Comparison of ENCODE assay signal across 12 cellular contexts in the genomic region with DNA sequence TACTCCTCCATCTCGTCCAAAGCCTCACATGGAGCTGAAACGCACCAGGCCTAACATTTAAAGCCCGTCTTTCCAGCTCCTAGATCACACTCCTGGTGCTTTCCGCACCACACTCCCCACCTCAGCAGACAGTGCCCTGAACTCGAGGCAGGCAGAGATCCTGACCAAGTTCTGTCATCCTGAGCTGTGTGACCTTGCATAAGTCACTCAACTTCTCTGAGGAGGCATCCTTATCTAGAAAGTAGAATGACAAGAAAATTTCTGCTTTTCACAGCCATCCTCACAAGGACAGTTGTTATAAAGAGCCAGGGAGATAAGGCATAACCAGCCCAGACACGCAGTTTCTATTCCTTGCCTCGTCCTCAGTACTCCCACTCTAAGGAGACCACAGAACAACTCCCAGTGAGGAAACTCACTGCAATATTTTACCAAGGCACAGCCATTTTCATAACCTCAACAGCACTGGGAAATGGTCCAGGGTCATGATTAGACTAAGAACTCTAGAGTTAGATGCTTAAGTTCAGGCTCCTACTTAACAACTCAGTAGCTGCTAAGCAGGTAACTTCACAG. TPM values are rescaled to one million over a fixed set of nuclear protein-coding genes. Genes with fewer than 3 reads are reported as not detected.
DNase-seq lines count a peak whose midpoint lies in the region; ATAC-seq, FAIRE-seq and TF ChIP-seq lines count a peak whose summit lies in the region.
"Had no signal": no experiment of that assay in that cellular context is flagged by ENCODE, and none has a peak within 500 bp of the region (broad histone marks: within the 10 kb centered on the region; RNA-seq: fewer than 3 reads in every experiment).

No MANE protein-coding gene starts in this region.

- FAIRE-seq in small intestine (lab: Jason Lieb, UNC): no peak

- H3K4me3 Mint-ChIP-seq in activated CD8-positive, alpha-beta T cell treated with anti-CD3 and anti-CD28 coated beads, Interleukin-2, amount 10 ng/mL, durations not matched to agents 7 days and 5 days: peak overlapping the region; percentile 97

- peak overlapping the region in 10 of 11 experiments; percentile 73 to 99 (median 92); a peak in 17 of 22 replicates for H3K9ac ChIP-seq in BLaER1 treated with 17β-estradiol and CSF1 and Interleukin-3, amounts not matched to agents 10 nM and 100 nM
- H3K9ac ChIP-seq in iPS-20b (ENCODE audit: low read depth, low read length): no peak overlapping the region; the same call in 1 of the 2 replicates

- CTCF ChIA-PET in HEK293 (lab: Yijun Ruan, JAX): interaction anchor here (0.5 to 1.0 kb wide), 3 partner anchors 69 to 128 kb away, joined by 3 to 5 read pairs (median 3); no protein-coding TSS in a partner anchor
- CTCF ChIA-PET in activated CD8-positive, alpha-beta T cell treated with anti-CD3 and anti-CD28 coated beads, Interleukin-2, amount 10 ng/mL, durations not matched to agents 7 days and 5 days (lab: Charles Lee): interaction anchor here (1.4 to 4.7 kb wide), 2 partner anchors 47 to 69 kb away, joined by 7 to 23 read pairs; no protein-coding TSS in a partner anchor

- no peaks in the 10 kb centered on the region for H3K27me3 ChIP-seq in BLaER1 treated with 17β-estradiol and CSF1 and Interleukin-3, amounts not matched to agents 10 nM and 100 nM
- H3K27me3 ChIP-seq in iPS-20b (ENCODE audit: insufficient read depth, low read length) (no peaks in the 10 kb centered on the region), small intestine (ENCODE audit: control insufficient read depth in 2 of 2, insufficient read depth in 2 of 2, low read length in 2 of 2) (no peaks in the 10 kb centered on the region), tibial artery (no peaks in the 10 kb centered on the region)
- H3K27me3 ChIP-seq: transverse colon had no signal

- H3K27ac Mint-ChIP-seq in activated CD8-positive, alpha-beta T cell treated with anti-CD3 and anti-CD28 coated beads, Interleukin-2, amount 10 ng/mL, durations not matched to agents 7 days and 5 days: peak overlapping the region; percentile 93

- peaks cover 0 to 59% (median 50%) of the 10 kb centered on the region in 11 experiments; a peak in 18 of 22 replicates for H3K36me3 ChIP-seq in BLaER1 treated with 17β-estradiol and CSF1 and Interleukin-3, amounts not matched to agents 10 nM and 100 nM
- H3K36me3 ChIP-seq in HEK293 (ENCODE audit: control insufficient read depth in 2 of 2, insufficient read depth in 1 of 2, low read length in 2 of 2): peaks cover 0 to 35% of the 10 kb centered on the region in 2 experiments; a peak in 1 of 3 replicates
- peaks cover 58% of the 10 kb centered on the region for H3K36me3 ChIP-seq in iPS-20b (ENCODE audit: insufficient read depth, low read depth, low read length)
- H3K36me3 ChIP-seq in small intestine (ENCODE audit: control insufficient read depth in 2 of 2, insufficient read depth in 2 of 2, low read length in 2 of 2): no peaks in the 10 kb centered on the region
- H3K36me3 ChIP-seq in tibial artery: no peaks in the 10 kb centered on the region
- H3K36me3 ChIP-seq: transverse colon had no signal

- H3K4me3 ChIP-seq in BLaER1 treated with 17β-estradiol and CSF1 and Interleukin-3, amounts not matched to agents 10 nM and 100 nM: peak overlapping the region in 7 of 10 experiments; percentile 66 to 98 (median 96); a peak in 11 of 20 replicates
- H3K4me3 ChIP-seq in HEK293 (ENCODE audit: low read depth, low read length): no peak overlapping the region
- H3K4me3 ChIP-seq in iPS-20b (ENCODE audit: low read length): peak overlapping the region; percentile 76; the same call in 1 of the 2 replicates
- no peak overlapping the region for H3K4me3 ChIP-seq in small intestine (ENCODE audit: low read depth in 1 of 2, low read length in 2 of 2)
- H3K4me3 ChIP-seq in tibial artery: no peak overlapping the region

- no peak for DNase-seq in activated CD8-positive, alpha-beta T cell treated with anti-CD3 and anti-CD28 coated beads, Interleukin-2, amount 10 ng/mL, durations not matched to agents 7 days and 5 days
- no peak for DNase-seq in small intestine
- no peak for DNase-seq in DMS53 treated with DMSO at 0.1 percent for 48 hours (lab: John Stamatoyannopoulos, UW; ENCODE audit: unreplicated experiment)
- DNase-seq in tibial artery: no peak
- no peak for DNase-seq in GDM1 (lab: John Stamatoyannopoulos, UW)
- DNase-seq: dermis blood vessel endothelial cell; NCI-H1694 treated with DMSO at 0.1 percent for 48 hours; stimulated activated CD4-positive, alpha-beta T cell treated with anti-CD3 and anti-CD28 coated beads, Interleukin-4, amount 100 ng/mL, for 1 hour had no signal

- no peaks in the 10 kb centered on the region for H3K9me3 ChIP-seq in BLaER1 treated with 17β-estradiol and CSF1 and Interleukin-3, amounts not matched to agents 10 nM and 100 nM (replicated peaks in 1 of 11)
- H3K9me3 ChIP-seq in HEK293 (ENCODE audit: control insufficient read depth, insufficient read depth, low read depth, low read length) (no peaks in the 10 kb centered on the region), iPS-20b (ENCODE audit: insufficient read depth, low read depth, low read length) (no peaks in the 10 kb centered on the region), small intestine (ENCODE audit: control insufficient read depth, low read depth) (no peaks in the 10 kb centered on the region), tibial artery (no peaks in the 10 kb centered on the region)
- H3K9me3 ChIP-seq: transverse colon had no signal

- H3K27me3 Mint-ChIP-seq in activated CD8-positive, alpha-beta T cell treated with anti-CD3 and anti-CD28 coated beads, Interleukin-2, amount 10 ng/mL, durations not matched to agents 7 days and 5 days (ENCODE audit: low read depth): no peaks in the 10 kb centered on the region

- intact Hi-C loops in tibial artery (cut with DNase I; ENCODE audit: low total_unique reads): no loop called here

- H3K27ac ChIP-seq in BLaER1 treated with 17β-estradiol and CSF1 and Interleukin-3, amounts not matched to agents 10 nM and 100 nM: peak overlapping the region in 10 of 11 experiments; percentile 75 to 99 (median 92); a peak in 17 of 22 replicates
- H3K27ac ChIP-seq in HEK293 (ENCODE audit: extremely low read depth, low read depth, low read length) (no peak overlapping the region), iPS-20b (ENCODE audit: low read length) (no peak overlapping the region), small intestine (ENCODE audit: low read depth in 1 of 2, low read length in 1 of 2) (no peak overlapping the region), tibial artery (no peak overlapping the region)

- peaks cover 51% of the 10 kb centered on the region for H3K4me1 Mint-ChIP-seq in activated CD8-positive, alpha-beta T cell treated with anti-CD3 and anti-CD28 coated beads, Interleukin-2, amount 10 ng/mL, durations not matched to agents 7 days and 5 days (ENCODE audit: low read depth)

- ATAC-seq in activated CD8-positive, alpha-beta T cell treated with anti-CD3 and anti-CD28 coated beads, Interleukin-2, amount 10 ng/mL, durations not matched to agents 7 days and 5 days: no peak

- peak overlapping the region; percentile 86 to 99 (median 98) for H3K4me2 ChIP-seq in BLaER1 treated with 17β-estradiol and CSF1 and Interleukin-3, amounts not matched to agents 10 nM and 100 nM

- peaks cover 0 to 59% (median 50%) of the 10 kb centered on the region in 11 experiments; a peak in 18 of 22 replicates for H4K20me1 ChIP-seq in BLaER1 treated with 17β-estradiol and CSF1 and Interleukin-3, amounts not matched to agents 10 nM and 100 nM

- H3K36me3 Mint-ChIP-seq in activated CD8-positive, alpha-beta T cell treated with anti-CD3 and anti-CD28 coated beads, Interleukin-2, amount 10 ng/mL, durations not matched to agents 7 days and 5 days (ENCODE audit: low read depth): peaks cover 55% of the 10 kb centered on the region

- 91 to 94% (median 91%) methylated on average over 7 of the region's 7 CpGs for WGBS in small intestine, 3 donors

- no peaks in the 10 kb centered on the region for H3K9me3 Mint-ChIP-seq in activated CD8-positive, alpha-beta T cell treated with anti-CD3 and anti-CD28 coated beads, Interleukin-2, amount 10 ng/mL, durations not matched to agents 7 days and 5 days (ENCODE audit: insufficient read depth)

- no peak for TF ChIP-seq CTCF in HEK293 (tag by site-specific recombination; IDR thresholded peaks at IDR 0.05)
- TF ChIP-seq CTCF in tibial artery (IDR thresholded peaks at IDR 0.05): no peak

- POLR2A ChIA-PET in HEK293 (lab: Yijun Ruan, JAX): no interaction called here
- POLR2A ChIA-PET in activated CD8-positive, alpha-beta T cell treated with anti-CD3 and anti-CD28 coated beads, Interleukin-2, amount 10 ng/mL, durations not matched to agents 7 days and 5 days (lab: Charles Lee): interaction anchor here (2.7 kb wide), 1 partner anchor 8 kb away, joined by 9 read pairs; no protein-coding TSS in a partner anchor

- H3K4me1 ChIP-seq in BLaER1 treated with 17β-estradiol and CSF1 and Interleukin-3, amounts not matched to agents 10 nM and 100 nM: peaks cover 53 to 76% (median 71%) of the 10 kb centered on the region in 10 experiments
- H3K4me1 ChIP-seq in HEK293 (ENCODE audit: control insufficient read depth, insufficient read depth, low read length) (no peaks in the 10 kb centered on the region), iPS-20b (ENCODE audit: insufficient read depth, low read length) (peaks cover 9% of the 10 kb centered on the region; the same call in 1 of the 2 replicates), small intestine (ENCODE audit: control insufficient read depth in 2 of 2, insufficient read depth in 1 of 2, low read depth in 1 of 2, low read length in 1 of 2) (no peaks in the 10 kb centered on the region), tibial artery (peaks cover 0 to 31% (median 21%) of the 10 kb centered on the region in 4 donors)

TF ChIP-seq in HEK293, 187 proteins besides CTCF, POLR2A, EP300 and RAD21:
- TF ChIP-seq ZNF768 (tag by site-specific recombination; IDR thresholded peaks at IDR 0.05) (0 out of 2 replicates have a peak, but pooled peaks have one; percentile 67), ZNF10 (tag by site-specific recombination; IDR thresholded peaks at IDR 0.05) (no peak)

RNA-seq across cellular contexts. Expression of a gene that starts 3.1 kb away (rescaled TPM):
- total RNA-seq in activated CD8-positive, alpha-beta T cell treated with anti-CD3 and anti-CD28 coated beads, Interleukin-2, amount 10 ng/mL, durations not matched to agents 7 days and 5 days: 10 to 100 TPM; 62.7 to 71.8 TPM
- polyA plus RNA-seq in small intestine: 1 to 10 TPM in 1 of 3 donors, under 1 TPM in 1, not detected in 1; 0.27 to 4.5 TPM

Comparison
In these comparisons a context has a peak if more than half of its experiments do, and no peak if none do; other contexts are left out.
1. H3K27ac ChIP-seq: peak in BLaER1 treated with 17β-estradiol and CSF1 and Interleukin-3, amounts not matched to agents 10 nM and 100 nM (10 of 11); none in HEK293 (single experiment), iPS-20b (single experiment), small intestine (0 of 2) and tibial artery (0 of 2).
2. H3K4me3 ChIP-seq: peak in BLaER1 treated with 17β-estradiol and CSF1 and Interleukin-3, amounts not matched to agents 10 nM and 100 nM (7 of 10) and iPS-20b (single experiment); none in HEK293 (single experiment), small intestine (0 of 2) and tibial artery (0 of 2).